Comparison of ENCODE assay signal across 8 cellular contexts in the genomic region with DNA sequence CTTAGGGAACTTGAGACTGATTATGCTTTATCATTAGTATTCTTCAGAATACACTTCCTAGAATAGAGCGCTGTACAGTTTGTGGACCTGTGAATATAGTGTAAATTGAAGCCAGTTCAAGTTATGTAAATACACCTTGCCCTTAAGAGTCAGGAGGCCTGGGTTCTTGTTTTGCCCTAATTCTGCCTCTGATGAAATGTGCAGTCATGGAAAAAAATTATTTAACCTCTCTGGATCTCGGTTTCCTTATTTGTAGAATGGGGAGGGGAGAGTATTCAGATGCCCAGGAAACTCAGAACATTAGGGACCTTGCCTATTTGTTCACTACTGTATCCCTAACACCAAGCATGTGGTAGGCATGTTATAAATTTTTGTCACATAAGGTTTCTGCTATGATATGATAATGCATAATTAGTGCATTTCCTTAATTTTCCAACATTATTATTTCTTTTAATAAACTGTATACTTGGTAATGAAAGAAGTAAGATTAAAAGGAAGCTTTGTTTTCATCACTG. TPM values are rescaled to one million over a fixed set of nuclear protein-coding genes. Genes with fewer than 3 reads are reported as not detected.
DNase-seq lines count a peak whose midpoint lies in the region; ATAC-seq and TF ChIP-seq lines count a peak whose summit lies in the region.

No MANE protein-coding gene starts in this region.

- H3K9me3 ChIP-seq in SK-N-SH (no peaks in the 10 kb centered on the region), SJCRH30 (replicated peaks) (0 out of 2 replicates have a peak, but pooled peaks cover 4% of the 10 kb centered on the region), esophagus squamous epithelium (no peaks in the 10 kb centered on the region), smooth muscle cell (replicated peaks; ENCODE audit: low read depth) (no peaks in the 10 kb centered on the region), mesenchymal stem cell (ENCODE audit: control insufficient read depth, low read length) (no peaks in the 10 kb centered on the region), prostate gland (no peaks in the 10 kb centered on the region)

- POLR2A ChIA-PET in SK-N-SH (lab: Yijun Ruan, JAX) = interaction anchor here (0.5 to 1.1 kb wide), 2 partner anchors 12 to 654 kb away, joined by 3 read pairs; no protein-coding TSS in a partner anchor

- peaks cover 5% of the 10 kb centered on the region for H3K79me1 ChIP-seq in mesenchymal stem cell (replicated peaks; ENCODE audit: low read length, poor library complexity, severe bottlenecking)

- H3K9ac ChIP-seq in SK-N-SH (no peak overlapping the region), smooth muscle cell (ENCODE audit: low read depth) (no peak overlapping the region), mesenchymal stem cell (ENCODE audit: low read length) (no peak overlapping the region)

- CTCF ChIA-PET in SK-N-SH (lab: Yijun Ruan, JAX) = interaction anchor here (0.9 to 2.5 kb wide), 3 partner anchors 11 to 632 kb away, joined by 5 to 13 read pairs (median 7); a partner anchor contains a TSS

- ATAC-seq in SK-N-SH treated with all-trans-retinoic acid at 6 μM for 48 hours (no peak), HG03097 (IDR thresholded peaks at IDR 0.05; ENCODE audit: low FRiP score, unreplicated experiment) (no peak)

- TF ChIP-seq CTCF in SK-N-SH (IDR thresholded peaks at IDR 0.05) (no peak), esophagus squamous epithelium (IDR thresholded peaks at IDR 0.05) (no peak), smooth muscle cell (IDR thresholded peaks at IDR 0.05; ENCODE audit: borderline replicate concordance, insufficient read depth, poor library complexity, severe bottlenecking) (no peak), prostate gland (IDR thresholded peaks at IDR 0.05) (no peak)

- H2BK12ac ChIP-seq in mesenchymal stem cell (ENCODE audit: low read length in 2 of 2) = no peak overlapping the region

- H2AFZ ChIP-seq in SK-N-SH (ENCODE audit: low read depth) = peak overlapping the region; percentile 81; the same call in 1 of the 2 replicates
- H2AFZ ChIP-seq in smooth muscle cell (ENCODE audit: low read depth) = no peak overlapping the region
- no peak overlapping the region for H2AFZ ChIP-seq in mesenchymal stem cell (ENCODE audit: low read depth, low read length)

- H3F3A ChIP-seq in SK-N-SH (replicated peaks; ENCODE audit: insufficient read depth) (peaks cover 5% of the 10 kb centered on the region), smooth muscle cell (ENCODE audit: low read depth) (no peaks in the 10 kb centered on the region)

- no peak overlapping the region for H2BK5ac ChIP-seq in mesenchymal stem cell (ENCODE audit: low read depth, low read length, poor library complexity, severe bottlenecking)

- H4K8ac ChIP-seq in mesenchymal stem cell (ENCODE audit: low read length) = no peak overlapping the region

- no peak overlapping the region for H2AK5ac ChIP-seq in mesenchymal stem cell (ENCODE audit: low read length, severe bottlenecking)

- H2BK120ac ChIP-seq in mesenchymal stem cell (ENCODE audit: low read depth, low read length) = no peak overlapping the region

- no peak overlapping the region for H4K91ac ChIP-seq in mesenchymal stem cell (ENCODE audit: low read length)

- intact Hi-C loops in esophagus squamous epithelium (cut with DNase I) = no loop called here
- intact Hi-C loops in prostate gland (cut with DNase I) = loop anchor here (5.0 to 10.0 kb wide), 2 partner anchors 155 to 257 kb away; a partner anchor contains a TSS

- no peak overlapping the region for H3K18ac ChIP-seq in mesenchymal stem cell (ENCODE audit: low read depth in 1 of 2, low read length in 2 of 2)

- H3K4me3 ChIP-seq in SK-N-SH (ENCODE audit: low read depth in 2 of 2, low read length in 1 of 2) (peak overlapping the region; percentile 80 to 89), SJCRH30 (peak overlapping the region; percentile 87), esophagus squamous epithelium (peak overlapping the region in 3 of 4 donors; percentile 71 to 97 (median 97)), smooth muscle cell (peak overlapping the region; percentile 92), mesenchymal stem cell (ENCODE audit: insufficient read depth in 1 of 2, low read depth in 1 of 2, low read length in 2 of 2) (no peak overlapping the region), prostate gland (no peak overlapping the region)

- DNase-seq in SK-N-SH (no peak), SJCRH30 (no peak), esophagus squamous epithelium (lab: John Stamatoyannopoulos, UW) (no peak), smooth muscle cell (lab: John Stamatoyannopoulos, UW; ENCODE audit: unreplicated experiment) (no peak), mesenchymal stem cell (no peak), prostate gland (ENCODE audit: low spot score) (no peak)

- H3K4me2 ChIP-seq in SK-N-SH = peak overlapping the region; percentile 96
- H3K4me2 ChIP-seq in smooth muscle cell = peak overlapping the region; percentile 99
- H3K4me2 ChIP-seq in mesenchymal stem cell (ENCODE audit: low read length, poor library complexity, severe bottlenecking) = no peak overlapping the region

- H3K27ac ChIP-seq in SK-N-SH (ENCODE audit: low read depth in 2 of 2, low read length in 1 of 2) = no peak overlapping the region
- H3K27ac ChIP-seq in SJCRH30 = no peak overlapping the region
- no peak overlapping the region for H3K27ac ChIP-seq in esophagus squamous epithelium
- H3K27ac ChIP-seq in smooth muscle cell (ENCODE audit: low read depth) = no peak overlapping the region
- no peak overlapping the region for H3K27ac ChIP-seq in mesenchymal stem cell (ENCODE audit: low read length, poor library complexity, severe bottlenecking)
- no peak overlapping the region for H3K27ac ChIP-seq in prostate gland

- H3K4me1 ChIP-seq in SK-N-SH (ENCODE audit: control insufficient read depth in 1 of 2, insufficient read depth in 2 of 2, low read depth in 1 of 2, low read length in 1 of 2) (no peaks in the 10 kb centered on the region; a peak in 2 of 4 replicates), SJCRH30 (peaks cover 10% of the 10 kb centered on the region), esophagus squamous epithelium (peaks cover 11 to 36% (median 17%) of the 10 kb centered on the region in 3 donors), smooth muscle cell (ENCODE audit: low read depth) (no peaks in the 10 kb centered on the region), mesenchymal stem cell (ENCODE audit: control insufficient read depth, insufficient read depth, low read depth, low read length) (peaks cover 6% of the 10 kb centered on the region), prostate gland (replicated peaks) (no peaks in the 10 kb centered on the region)

- H3K36me3 ChIP-seq in SK-N-SH (replicated peaks in 1 of 2; ENCODE audit: control insufficient read depth in 1 of 2, insufficient read depth in 2 of 2, low read length in 1 of 2) (no peaks in the 10 kb centered on the region), SJCRH30 (no peaks in the 10 kb centered on the region), esophagus squamous epithelium (no peaks in the 10 kb centered on the region), smooth muscle cell (ENCODE audit: low read depth) (no peaks in the 10 kb centered on the region), mesenchymal stem cell (ENCODE audit: control insufficient read depth in 1 of 2, insufficient read depth in 2 of 2, low read depth in 1 of 2, low read length in 2 of 2) (no peaks in the 10 kb centered on the region), prostate gland (no peaks in the 10 kb centered on the region)

- no peak for TF ChIP-seq POLR2A in esophagus squamous epithelium (IDR thresholded peaks at IDR 0.05)
- TF ChIP-seq POLR2A in prostate gland (IDR thresholded peaks at IDR 0.05) = no peak

- no peak overlapping the region for H2BK15ac ChIP-seq in mesenchymal stem cell (ENCODE audit: low read depth, poor library complexity, severe bottlenecking)

- no peak overlapping the region for H3K23ac ChIP-seq in mesenchymal stem cell (ENCODE audit: low read length in 2 of 2)

- TF ChIP-seq EP300 in SK-N-SH (IDR thresholded peaks at IDR 0.05; ENCODE audit: borderline replicate concordance in 1 of 2, low read depth in 1 of 2, low read length in 1 of 2) = no peak

- WGBS in SK-N-SH (ENCODE audit: low lambda C conversion rate) = 65% methylated on average over 2 of the region's 2 CpGs
- WGBS in esophagus squamous epithelium, 2 donors = 73 to 74% methylated on average over 2 of the region's 2 CpGs
- 92% methylated on average over 2 of the region's 2 CpGs for WGBS in smooth muscle cell (ENCODE audit: low lambda C conversion rate)
- WGBS in mesenchymal stem cell = 72% methylated on average over 2 of the region's 2 CpGs
- WGBS in prostate gland = 56% methylated on average over 2 of the region's 2 CpGs

- H3K79me2 ChIP-seq in SK-N-SH (ENCODE audit: insufficient read depth) (peaks cover 4% of the 10 kb centered on the region; the same call in 1 of the 2 replicates), smooth muscle cell (ENCODE audit: low read depth) (no peaks in the 10 kb centered on the region)

- no peak for TF ChIP-seq RAD21 in SK-N-SH (IDR thresholded peaks at IDR 0.05; ENCODE audit: low read length)

- no peaks in the 10 kb centered on the region for H3K9me2 ChIP-seq in SK-N-SH

- no peak overlapping the region for H3K14ac ChIP-seq in mesenchymal stem cell (ENCODE audit: low read length in 2 of 2)

- no peaks in the 10 kb centered on the region for H4K20me1 ChIP-seq in SK-N-SH (ENCODE audit: insufficient read depth)
- H4K20me1 ChIP-seq in smooth muscle cell (ENCODE audit: low read depth) = no peaks in the 10 kb centered on the region

- H3K4ac ChIP-seq in mesenchymal stem cell (ENCODE audit: low read depth in 1 of 2, low read length in 2 of 2) = no peak overlapping the region

- H3K27me3 ChIP-seq in SK-N-SH (ENCODE audit: insufficient read depth) (no peaks in the 10 kb centered on the region), SJCRH30 (no peaks in the 10 kb centered on the region), esophagus squamous epithelium (peaks cover 0 to 31% (median 0%) of the 10 kb centered on the region in 4 donors), smooth muscle cell (ENCODE audit: low read depth) (no peaks in the 10 kb centered on the region), mesenchymal stem cell (ENCODE audit: control insufficient read depth in 1 of 2, insufficient read depth in 1 of 2, low read length in 2 of 2) (peaks cover 0 to 17% of the 10 kb centered on the region in 2 experiments), prostate gland (replicated peaks; ENCODE audit: insufficient read depth) (no peaks in the 10 kb centered on the region)

TF ChIP-seq in SK-N-SH, 30 proteins besides CTCF, POLR2A, EP300 and RAD21 (continues in another document):
- no peak for TF ChIP-seq MEF2A (IDR thresholded peaks at IDR 0.05; ENCODE audit: borderline replicate concordance, low read depth)

TF ChIP-seq in SK-N-SH treated with all-trans-retinoic acid at 6 μM for 48 hours, 23 proteins besides CTCF, POLR2A, EP300 and RAD21 (continues in another document):
- TF ChIP-seq PPARA (CRISPR knock-in tag; IDR thresholded peaks at IDR 0.05; ENCODE audit: borderline replicate concordance) = no peak

RNA-seq across cellular contexts. Expression of a gene that starts 1.3 kb away (rescaled TPM):
- polyA plus RNA-seq in SK-N-SH (2012; rRNA removed) = 2.3 and 2.4 TPM in 2 replicates
- polyA plus RNA-seq in SK-N-SH (2012; cell fraction: cytosol; rRNA removed) = 3.4 and 3.7 TPM in 2 replicates
- 1.2 and 2.8 TPM in 2 replicates for polyA plus RNA-seq in SK-N-SH (2012; cell fraction: nucleus; rRNA removed)
- 5.9 and 8.0 TPM in 2 replicates for total RNA-seq in SJCRH30 (2014; rRNA removed; shearing (Covaris generic))
- 1 to 10 TPM; 1.3 to 9.5 (median 5.6) TPM for total RNA-seq in esophagus squamous epithelium
- 3.3 and 5.2 TPM in 2 replicates for total RNA-seq in smooth muscle cell
- 1.7 TPM in 2 replicates for polyA plus RNA-seq in smooth muscle cell
- 6.3 TPM for polyA plus RNA-seq in mesenchymal stem cell (2013, experiment 1 of 2)
- 6.8 TPM for polyA plus RNA-seq in mesenchymal stem cell (2013, experiment 2 of 2)
- 100 to 1,000 TPM in 1 of 2 donors, 10 to 100 TPM in 1; 13.5 to 598 TPM for total RNA-seq in prostate gland

Comparison
In these comparisons a context has a peak if more than half of its experiments do, and no peak if none do; other contexts are left out.
1. H3K4me3 ChIP-seq: peak in SK-N-SH (2 of 2), SJCRH30 (single experiment), esophagus squamous epithelium (3 of 4) and smooth muscle cell (single experiment); none in mesenchymal stem cell (0 of 2) and prostate gland (0 of 2).